Comparison of ENCODE assay signal across 18 cellular contexts in the genomic region with DNA sequence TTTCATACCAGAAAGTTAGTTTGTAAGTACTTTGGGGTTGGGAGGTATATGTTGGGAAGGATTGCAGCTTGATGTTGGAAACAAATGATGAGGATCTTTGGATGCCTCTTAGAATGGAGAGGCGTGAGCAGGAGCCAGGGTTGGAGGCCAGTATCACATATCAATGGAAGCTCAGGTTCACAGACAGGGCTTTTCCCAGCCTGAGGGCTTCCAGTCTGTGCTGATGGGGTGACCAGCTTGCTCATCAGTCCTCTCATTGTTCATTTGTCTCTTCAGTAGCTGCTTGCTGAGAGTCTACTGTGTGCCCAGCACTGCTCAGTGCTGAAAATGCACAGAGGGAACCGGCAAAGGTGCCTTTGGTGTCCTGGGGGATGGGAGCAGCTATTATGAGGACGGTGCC. TPM values are rescaled to one million over a fixed set of nuclear protein-coding genes. Genes with fewer than 3 reads are reported as not detected.
A peak's percentile ranks its signal among the peaks of the same experiment; 100 is the strongest.
DNase-seq lines count a peak whose midpoint lies in the region; ATAC-seq and TF ChIP-seq lines count a peak whose summit lies in the region.
"Had no signal": no experiment of that assay in that cellular context is flagged by ENCODE, and none has a peak within 500 bp of the region (broad histone marks: within the 10 kb centered on the region; RNA-seq: fewer than 3 reads in every experiment).

No MANE protein-coding gene starts in this region.

- CTCF ChIA-PET in mammary epithelial cell (lab: Charles Lee; ENCODE audit: low non-redundant PET), result no interaction called here
- CTCF ChIA-PET in MCF 10A (lab: Yijun Ruan, JAX), result interaction anchor here (0.5 kb wide), 1 partner anchor 10 kb away, joined by 3 read pairs; no protein-coding TSS in a partner anchor

- H2AFZ ChIP-seq in mammary epithelial cell (ENCODE audit: low read depth, low read length), result no peak overlapping the region

- no peaks in the 10 kb centered on the region for H4K20me1 ChIP-seq in mammary epithelial cell (ENCODE audit: insufficient read depth, low read length)
- H4K20me1 ChIP-seq: BLaER1 treated with 17β-estradiol and CSF1 and Interleukin-3, amounts not matched to agents 10 nM and 100 nM had no signal

- no peak overlapping the region for H3K4me2 ChIP-seq in mammary epithelial cell (ENCODE audit: insufficient read depth, low read depth, low read length)
- H3K4me2 ChIP-seq: BLaER1 treated with 17β-estradiol and CSF1 and Interleukin-3, amounts not matched to agents 10 nM and 100 nM had no signal

- H3K9me3 Mint-ChIP-seq in MCF 10A (ENCODE audit: unreplicated experiment), result no peaks in the 10 kb centered on the region
- H3K9me3 Mint-ChIP-seq: CD8-positive, alpha-beta memory T cell had no signal

- TF ChIP-seq CTCF in mammary epithelial cell (conservative IDR thresholded peaks at IDR 0.05 in 1 of 2, IDR thresholded peaks at IDR 0.05 in 1 of 2; ENCODE audit: extremely low read depth in 1 of 2, insufficient read depth in 1 of 2, low read depth in 1 of 2, low read length in 2 of 2), result no peak
- TF ChIP-seq CTCF in MCF 10A (IDR thresholded peaks at IDR 0.05; ENCODE audit: unreplicated experiment), result no peak
- no peak for TF ChIP-seq CTCF in foreskin keratinocyte (conservative IDR thresholded peaks at IDR 0.05)

- no peak overlapping the region for H3K9ac ChIP-seq in mammary epithelial cell (ENCODE audit: insufficient read depth, low read length)
- H3K9ac ChIP-seq in NT2/D1 (ENCODE audit: insufficient read length, low read depth), result peak overlapping the region; percentile 5
- H3K9ac ChIP-seq: BLaER1 treated with 17β-estradiol and CSF1 and Interleukin-3, amounts not matched to agents 10 nM and 100 nM had no signal

- H3K36me3 Mint-ChIP-seq in MCF 10A (ENCODE audit: insufficient read depth, unreplicated experiment), result peaks cover 3% of the 10 kb centered on the region
- H3K36me3 Mint-ChIP-seq: CD4-positive, CD25-positive, alpha-beta regulatory T cell; CD8-positive, alpha-beta memory T cell had no signal

- WGBS in mammary epithelial cell (ENCODE audit: low coverage, missing lambda C conversion rate), result 56% methylated on average over 3 of the region's 3 CpGs

- DNase-seq in mammary epithelial cell (peak; percentile 35), MCF 10A (ENCODE audit: unreplicated experiment) (no peak), NT2/D1 (ENCODE audit: low read depth, low spot score) (no peak), foreskin keratinocyte (peak in 1 of 2 donors; percentile 11), AML-193 (lab: John Stamatoyannopoulos, UW) (no peak), T-helper 1 cell (no peak), Right ventricle myocardium inferior (ENCODE audit: missing footprints) (no peak)
- DNase-seq: 8988T; Caco-2; CD4-positive, CD25-positive, alpha-beta regulatory T cell; CD8-positive, alpha-beta memory T cell had no signal

- in situ Hi-C loops in mammary epithelial cell (cut with MboI; ENCODE audit: low sequenced_read_pairs in 2 of 2), result no loop called here

- H3K36me3 ChIP-seq in mammary epithelial cell (ENCODE audit: insufficient read depth, low read length), result no peaks in the 10 kb centered on the region
- no peaks in the 10 kb centered on the region for H3K36me3 ChIP-seq in NT2/D1 (ENCODE audit: insufficient read depth, insufficient read length, low read length)
- H3K36me3 ChIP-seq: BLaER1 treated with 17β-estradiol and CSF1 and Interleukin-3, amounts not matched to agents 10 nM and 100 nM; HAP-1 had no signal

- H3K27ac Mint-ChIP-seq in MCF 10A (ENCODE audit: low read depth, unreplicated experiment), result no peak overlapping the region
- H3K27ac Mint-ChIP-seq: B cell; CD4-positive, CD25-positive, alpha-beta regulatory T cell; CD8-positive, alpha-beta memory T cell had no signal

- no peaks in the 10 kb centered on the region for H3K4me1 Mint-ChIP-seq in MCF 10A (ENCODE audit: insufficient read depth, unreplicated experiment)
- H3K4me1 Mint-ChIP-seq: B cell; CD8-positive, alpha-beta memory T cell had no signal

- H3K27me3 ChIP-seq in mammary epithelial cell (ENCODE audit: insufficient read depth, low read length), result no peaks in the 10 kb centered on the region
- H3K27me3 ChIP-seq in NT2/D1 (ENCODE audit: insufficient read depth, insufficient read length), result peaks cover 10% of the 10 kb centered on the region
- H3K27me3 ChIP-seq in foreskin keratinocyte, result peaks cover under 1% of the 10 kb centered on the region
- H3K27me3 ChIP-seq: BLaER1 treated with 17β-estradiol and CSF1 and Interleukin-3, amounts not matched to agents 10 nM and 100 nM had no signal

- no peak overlapping the region for H3K4me3 Mint-ChIP-seq in MCF 10A (ENCODE audit: unreplicated experiment)
- H3K4me3 Mint-ChIP-seq: B cell; CD4-positive, CD25-positive, alpha-beta regulatory T cell; CD8-positive, alpha-beta memory T cell had no signal

- no peaks in the 10 kb centered on the region for H3K79me2 ChIP-seq in mammary epithelial cell (ENCODE audit: insufficient read depth, low read length)

- BruUV-seq in mammary epithelial cell (replicated peaks; lab: Mats Ljungman, UMichigan), result no TSS peak
- BruUV-seq in MCF 10A (replicated peaks; lab: Mats Ljungman, UMichigan), result no TSS peak

- no peak overlapping the region for H3K27ac ChIP-seq in mammary epithelial cell (ENCODE audit: insufficient read depth, low read depth, low read length)
- H3K27ac ChIP-seq in foreskin keratinocyte, result no peak overlapping the region
- H3K27ac ChIP-seq: BLaER1 treated with 17β-estradiol and CSF1 and Interleukin-3, amounts not matched to agents 10 nM and 100 nM had no signal

- H3K27me3 Mint-ChIP-seq in MCF 10A (ENCODE audit: insufficient read depth, unreplicated experiment), result no peaks in the 10 kb centered on the region

- H3K4me3 ChIP-seq in mammary epithelial cell (replicated peaks in 1 of 3; ENCODE audit: insufficient read depth in 1 of 3, low read depth in 2 of 3, low read length in 3 of 3), result no peak overlapping the region
- no peak overlapping the region for H3K4me3 ChIP-seq in NT2/D1 (ENCODE audit: insufficient read length, low read depth)
- H3K4me3 ChIP-seq: BLaER1 treated with 17β-estradiol and CSF1 and Interleukin-3, amounts not matched to agents 10 nM and 100 nM; HAP-1 had no signal

- H3K4me1 ChIP-seq in mammary epithelial cell (ENCODE audit: insufficient read depth, low read length), result no peaks in the 10 kb centered on the region
- peaks cover 4% of the 10 kb centered on the region for H3K4me1 ChIP-seq in NT2/D1 (ENCODE audit: insufficient read depth, insufficient read length)
- H3K4me1 ChIP-seq in foreskin keratinocyte, result no peaks in the 10 kb centered on the region
- H3K4me1 ChIP-seq: Caco-2, HAP-1 had no signal

- ATAC-seq in foreskin keratinocyte (peak; percentile 48), Right ventricle myocardium inferior (no peak)

- H3K9me3 ChIP-seq in mammary epithelial cell (replicated peaks; ENCODE audit: insufficient read depth, low read length), result no peaks in the 10 kb centered on the region
- no peaks in the 10 kb centered on the region for H3K9me3 ChIP-seq in NT2/D1 (ENCODE audit: insufficient read depth, low read length)
- H3K9me3 ChIP-seq: BLaER1 treated with 17β-estradiol and CSF1 and Interleukin-3, amounts not matched to agents 10 nM and 100 nM; Caco-2; HAP-1 had no signal

- intact Hi-C loops in mammary epithelial cell (cut with micrococcal nuclease) (no loop called here), MCF 10A (cut with micrococcal nuclease) (no loop called here), Right ventricle myocardium inferior (cut with DNase I) (no loop called here)

- dilution Hi-C loops in mammary epithelial cell (cut with HindIII; ENCODE audit: low sequenced_read_pairs), result no loop called here

- POLR2A ChIA-PET in MCF 10A (lab: Yijun Ruan, JAX), result interaction anchor here (1.4 to 2.4 kb wide), 2 partner anchors 34 to 36 kb away, joined by 4 to 10 read pairs; a partner anchor contains a TSS

RNA-seq across cellular contexts. Expression of a gene that starts 5.8 kb away (rescaled TPM):
- total RNA-seq in mammary epithelial cell (under 1 TPM; 0.16 to 0.17 TPM), MCF 10A (2022) (not detected in 2 replicates), foreskin keratinocyte (not detected in 2 replicates), Right ventricle myocardium inferior (not detected)
- polyA plus RNA-seq in mammary epithelial cell (not detected), foreskin keratinocyte (not detected in 2 replicates)
- polyA minus RNA-seq in mammary epithelial cell, result not detected
- total RNA-seq: A673 had no signal
- polyA plus RNA-seq: AG04450 had no signal

RNA-seq across cellular contexts. Expression of a gene that starts 5.9 kb away (rescaled TPM):
- total RNA-seq in mammary epithelial cell, result 10 to 100 TPM; 14.5 to 15.5 TPM
- 10.5 TPM for polyA plus RNA-seq in mammary epithelial cell
- 28.5 TPM for polyA minus RNA-seq in mammary epithelial cell
- 13.3 and 20.9 TPM in 2 replicates for total RNA-seq in MCF 10A (2022)
- total RNA-seq in foreskin keratinocyte, result 13.6 and 15.7 TPM in 2 replicates
- 7.8 and 8.1 TPM in 2 replicates for polyA plus RNA-seq in foreskin keratinocyte
- total RNA-seq in Right ventricle myocardium inferior, result 24.1 TPM

RNA-seq across cellular contexts. Expression of a gene that starts 34.2 kb away (rescaled TPM):
- 100 to 1,000 TPM in 1 of 2 donors, 10 to 100 TPM in 1; 65.0 to 101 TPM for total RNA-seq in mammary epithelial cell
- 48.8 TPM for polyA plus RNA-seq in mammary epithelial cell
- polyA minus RNA-seq in mammary epithelial cell, result 146 TPM
- 63.6 and 75.1 TPM in 2 replicates for total RNA-seq in MCF 10A (2022)
- total RNA-seq in foreskin keratinocyte, result 54.8 and 56.4 TPM in 2 replicates
- 32.1 and 36.1 TPM in 2 replicates for polyA plus RNA-seq in foreskin keratinocyte
- 70.2 TPM for total RNA-seq in Right ventricle myocardium inferior

RNA-seq across cellular contexts. Expression of a gene that starts 35.9 kb away (rescaled TPM):
- total RNA-seq in mammary epithelial cell, result 10 to 100 TPM; 15.3 to 30.1 TPM
- polyA plus RNA-seq in mammary epithelial cell, result 19.6 TPM
- 26.0 TPM for polyA minus RNA-seq in mammary epithelial cell
- 29.3 and 35.1 TPM in 2 replicates for total RNA-seq in MCF 10A (2022)
- 19.7 and 20.7 TPM in 2 replicates for total RNA-seq in foreskin keratinocyte
- 13.0 and 14.2 TPM in 2 replicates for polyA plus RNA-seq in foreskin keratinocyte
- 26.5 TPM for total RNA-seq in Right ventricle myocardium inferior

RNA-seq across cellular contexts. Expression of a gene that starts 40.0 kb away (rescaled TPM):
- total RNA-seq in mammary epithelial cell, result under 1 TPM in 1 of 2 donors, not detected in 1; 0.17 TPM
- not detected for polyA plus RNA-seq in mammary epithelial cell
- polyA minus RNA-seq in mammary epithelial cell, result not detected
- total RNA-seq in MCF 10A (2022), result not detected in 2 replicates
- total RNA-seq in foreskin keratinocyte, result not detected in 2 replicates
- not detected in 2 replicates for polyA plus RNA-seq in foreskin keratinocyte
- not detected for total RNA-seq in Right ventricle myocardium inferior
- total RNA-seq: A673; B cell; Caco-2; CD4-positive, CD25-positive, alpha-beta regulatory T cell; H4; HT-29 had no signal
- polyA plus RNA-seq: AG04450; CD8-positive, alpha-beta memory T cell had no signal
